Comparison of ENCODE assay signal across 20 cellular contexts in genomic region chr7:5508698-5509097, GRCh38. TPM values are rescaled to one million over a fixed set of nuclear protein-coding genes. Genes with fewer than 3 reads are reported as not detected.
DNase-seq lines count a peak whose midpoint lies in the region; ATAC-seq and TF ChIP-seq lines count a peak whose summit lies in the region.
"Had no signal": no experiment of that assay in that cellular context is flagged by ENCODE, and none has a peak within 500 bp of the region (broad histone marks: within the 10 kb centered on the region; RNA-seq: fewer than 3 reads in every experiment).

No MANE protein-coding gene starts in this region.

- no peaks in the 10 kb centered on the region for H3K9me3 Mint-ChIP-seq in MCF 10A (ENCODE audit: unreplicated experiment)
- no peaks in the 10 kb centered on the region for H3K9me3 Mint-ChIP-seq in neural crest cell

- TF ChIP-seq POLR2A in breast epithelium (IDR thresholded peaks at IDR 0.05), result no peak

- H3K27me3 ChIP-seq in breast epithelium (no peaks in the 10 kb centered on the region), left lung (no peaks in the 10 kb centered on the region)
- H3K27me3 ChIP-seq: BLaER1 treated with 17β-estradiol and CSF1 and Interleukin-3, amounts not matched to agents 10 nM and 100 nM had no signal

- H3K4me3 ChIP-seq in breast epithelium (no peak overlapping the region), left lung (no peak overlapping the region)
- H3K4me3 ChIP-seq: BLaER1 treated with 17β-estradiol and CSF1 and Interleukin-3, amounts not matched to agents 10 nM and 100 nM; GM12878 had no signal

- DNase-seq in MCF 10A (ENCODE audit: unreplicated experiment) (no peak), breast epithelium (ENCODE audit: low spot score in 2 of 2) (no peak), epithelial cell of prostate (ENCODE audit: low read depth, low spot score) (no peak), neural crest cell (ENCODE audit: low read depth, low spot score) (no peak), COLO829 (ENCODE audit: low spot score) (no peak), left lung (no peak), NCI-H748 (lab: John Stamatoyannopoulos, UW; ENCODE audit: unreplicated experiment) (no peak)
- DNase-seq: GDM1, H7, KBM-7, NCI-H1436, NCI-H2029, NCI-H2171 treated with DMSO at 0.1 percent for 48 hours, NCI-H446 treated with DMSO at 0.1 percent for 48 hours, NCI-H748 treated with DMSO at 0.1 percent for 48 hours had no signal

- H3K36me3 ChIP-seq in breast epithelium, result no peaks in the 10 kb centered on the region
- peaks cover 0 to 14% of the 10 kb centered on the region in 2 donors for H3K36me3 ChIP-seq in left lung

- H3K36me3 Mint-ChIP-seq in MCF 10A (ENCODE audit: insufficient read depth, unreplicated experiment), result peaks cover 29% of the 10 kb centered on the region
- H3K36me3 Mint-ChIP-seq in neural crest cell (ENCODE audit: low read depth), result peaks cover 11% of the 10 kb centered on the region

- ATAC-seq in GM21360 (IDR thresholded peaks at IDR 0.05; ENCODE audit: unreplicated experiment), result no peak
- ATAC-seq in left lung, result no peak
- ATAC-seq: GM12878, Right ventricle myocardium inferior had no signal

- H3K4me3 Mint-ChIP-seq in MCF 10A (ENCODE audit: unreplicated experiment), result peak overlapping the region; percentile 10
- peak overlapping the region; percentile 31 for H3K4me3 Mint-ChIP-seq in neural crest cell

- POLR2A ChIA-PET in MCF 10A (lab: Yijun Ruan, JAX), result interaction anchor here (1.0 to 3.2 kb wide), 5 partner anchors 14 to 184 kb away, joined by 3 to 14 read pairs (median 5); no protein-coding TSS in a partner anchor

- TF ChIP-seq CTCF in MCF 10A (IDR thresholded peaks at IDR 0.05; ENCODE audit: unreplicated experiment), result no peak
- TF ChIP-seq CTCF in breast epithelium (IDR thresholded peaks at IDR 0.05), result no peak
- TF ChIP-seq CTCF in neural crest cell (conservative IDR thresholded peaks at IDR 0.05), result no peak
- TF ChIP-seq CTCF in left lung (IDR thresholded peaks at IDR 0.05), result no peak

- CTCF ChIA-PET in MCF 10A (lab: Yijun Ruan, JAX), result interaction anchor here (0.6 to 1.8 kb wide), 7 partner anchors 9 to 268 kb away, joined by 3 to 8 read pairs (median 5); no protein-coding TSS in a partner anchor

- H3K27ac ChIP-seq in breast epithelium (no peak overlapping the region), epithelial cell of prostate (peak overlapping the region; percentile 100), left lung (no peak overlapping the region)
- H3K27ac ChIP-seq: 22Rv1 had no signal

- no peaks in the 10 kb centered on the region for H3K27me3 Mint-ChIP-seq in MCF 10A (ENCODE audit: insufficient read depth, unreplicated experiment)
- peaks cover under 1% of the 10 kb centered on the region for H3K27me3 Mint-ChIP-seq in neural crest cell (ENCODE audit: low read depth)

- no TSS peak for BruUV-seq in MCF 10A (replicated peaks; lab: Mats Ljungman, UMichigan)

- H3K9me3 ChIP-seq in breast epithelium, result no peaks in the 10 kb centered on the region
- no peaks in the 10 kb centered on the region for H3K9me3 ChIP-seq in left lung

- H3K4me1 Mint-ChIP-seq in MCF 10A (ENCODE audit: insufficient read depth, unreplicated experiment) (peaks cover 9% of the 10 kb centered on the region), neural crest cell (peaks cover 15% of the 10 kb centered on the region)

- H3K27ac Mint-ChIP-seq in MCF 10A (ENCODE audit: low read depth, unreplicated experiment) (peak overlapping the region; percentile 69), neural crest cell (ENCODE audit: unreplicated experiment) (no peak overlapping the region)

- H3K4me1 ChIP-seq in breast epithelium (peaks cover 0 to 5% of the 10 kb centered on the region in 2 donors), left lung (peaks cover 9 to 24% of the 10 kb centered on the region in 2 donors)

- intact Hi-C loops in MCF 10A (cut with micrococcal nuclease), result no loop called here
- intact Hi-C loops in breast epithelium (cut with DNase I; ENCODE audit: low total_unique reads), result no loop called here
- intact Hi-C loops in left lung (cut with DNase I), result no loop called here

RNA-seq across cellular contexts. Expression of gene FBXL18, which starts 4.9 kb away (rescaled TPM):
- total RNA-seq in MCF 10A (2022), result 15.7 and 19.5 TPM in 2 replicates
- total RNA-seq in breast epithelium, result 1 to 10 TPM; 3.7 to 4.6 (median 4.0) TPM
- 18.7 and 19.3 TPM in 2 replicates for total RNA-seq in neural crest cell
- total RNA-seq in left lung, result 10 to 100 TPM; 11.8 to 12.1 TPM

RNA-seq across cellular contexts. Expression of gene ACTB, which starts 21.7 kb away (rescaled TPM):
- total RNA-seq in MCF 10A (2022), result 1,855 and 2,659 TPM in 2 replicates
- total RNA-seq in breast epithelium, result 1,000 to 10,000 TPM; 1,501 to 2,393 (median 1,834) TPM
- 4,381 and 4,551 TPM in 2 replicates for total RNA-seq in neural crest cell
- total RNA-seq in left lung, result 1,000 to 10,000 TPM; 5,052 to 7,325 TPM
